18 cellular contexts compared by ENCODE assay signal in the genomic region with DNA sequence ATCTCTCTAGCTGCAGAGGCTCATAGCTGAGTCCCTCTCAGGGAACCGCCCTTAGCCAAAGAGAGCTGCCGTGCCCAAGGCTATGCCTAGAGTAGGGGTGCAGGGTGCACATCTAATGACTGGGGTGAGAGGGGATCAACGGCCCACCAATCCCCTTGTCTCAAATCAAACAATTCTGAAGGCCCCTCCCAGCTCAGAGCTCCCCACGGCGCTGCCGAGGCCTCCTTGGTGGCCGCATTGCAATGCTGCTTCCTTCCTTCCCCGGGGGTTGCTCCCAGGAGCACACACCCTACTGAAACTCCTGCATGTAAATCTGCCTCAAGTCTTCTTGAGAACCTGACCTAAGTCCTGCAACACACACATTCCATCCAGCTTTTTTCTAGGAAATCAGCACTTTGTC.
A peak's percentile ranks its signal among the peaks of the same experiment; 100 is the strongest.
DNase-seq lines count a peak whose midpoint lies in the region; ATAC-seq and TF ChIP-seq lines count a peak whose summit lies in the region.
"Had no signal": no experiment of that assay in that cellular context is flagged by ENCODE, and none has a peak within 500 bp of the region (broad histone marks: within the 10 kb centered on the region; RNA-seq: fewer than 3 reads in every experiment).

No MANE protein-coding gene starts in this region.

- H3K27me3 ChIP-seq in right atrium auricular region (no peaks in the 10 kb centered on the region), A673 (replicated peaks; ENCODE audit: insufficient read depth, low read depth, low read length, poor library complexity) (no peaks in the 10 kb centered on the region)
- H3K27me3 ChIP-seq: BE2C had no signal

- CTCF ChIA-PET in A673 (lab: Charles Lee): no interaction called here

- TF ChIP-seq CTCF in CD14-positive monocyte (IDR thresholded peaks at IDR 0.05): no peak
- TF ChIP-seq CTCF in right atrium auricular region (IDR thresholded peaks at IDR 0.05): no peak
- TF ChIP-seq CTCF in A673 (conservative IDR thresholded peaks at IDR 0.05; ENCODE audit: low read depth, low read length): no peak

- H3K4me1 Mint-ChIP-seq in CD14-positive monocyte: peaks cover 51% of the 10 kb centered on the region
- H3K4me1 Mint-ChIP-seq in stimulated activated effector memory CD8-positive, alpha-beta T cell treated with anti-CD3 and anti-CD28 coated beads, Interleukin-12 subunit alpha, Interleukin-12 subunit beta, amount 100 ng/mL, for 72 hours: peaks cover 22% of the 10 kb centered on the region

- peaks cover 0 to 19% of the 10 kb centered on the region in 2 donors for H3K4me1 ChIP-seq in right atrium auricular region
- no peaks in the 10 kb centered on the region for H3K4me1 ChIP-seq in A673 (ENCODE audit: insufficient read depth, low read length, poor library complexity, severe bottlenecking)
- H3K4me1 ChIP-seq: BE2C had no signal

- H3K4me3 ChIP-seq in right atrium auricular region (no peak overlapping the region), A673 (ENCODE audit: low read depth, low read length, poor library complexity, severe bottlenecking) (no peak overlapping the region)

- peaks cover 10% of the 10 kb centered on the region for H3K36me3 ChIP-seq in right atrium auricular region
- H3K36me3 ChIP-seq in A673 (ENCODE audit: insufficient read depth, low read length, poor library complexity, severe bottlenecking): no peaks in the 10 kb centered on the region
- H3K36me3 ChIP-seq: BE2C had no signal

- peaks cover 0 to 7% (median 6%) of the 10 kb centered on the region in 7 donors for H3K9me3 Mint-ChIP-seq in CD14-positive monocyte
- peaks cover 3% of the 10 kb centered on the region for H3K9me3 Mint-ChIP-seq in stimulated activated effector memory CD8-positive, alpha-beta T cell treated with anti-CD3 and anti-CD28 coated beads, Interleukin-12 subunit alpha, Interleukin-12 subunit beta, amount 100 ng/mL, for 72 hours
- H3K9me3 Mint-ChIP-seq: HFFc6 had no signal

- H3K4me3 Mint-ChIP-seq in CD14-positive monocyte: peak overlapping the region; percentile 44 to 68
- H3K4me3 Mint-ChIP-seq in stimulated activated effector memory CD8-positive, alpha-beta T cell treated with anti-CD3 and anti-CD28 coated beads, Interleukin-12 subunit alpha, Interleukin-12 subunit beta, amount 100 ng/mL, for 72 hours: no peak overlapping the region
- H3K4me3 Mint-ChIP-seq: CD8-positive, alpha-beta T cell; HFFc6 had no signal

- POLR2A ChIA-PET in A673 (lab: Charles Lee; ENCODE audit: low non-redundant PET): no interaction called here

- H3K27ac Mint-ChIP-seq in CD14-positive monocyte: peak overlapping the region; percentile 49 to 92 (median 80)
- H3K27ac Mint-ChIP-seq in stimulated activated effector memory CD8-positive, alpha-beta T cell treated with anti-CD3 and anti-CD28 coated beads, Interleukin-12 subunit alpha, Interleukin-12 subunit beta, amount 100 ng/mL, for 72 hours: peak overlapping the region; percentile 11
- H3K27ac Mint-ChIP-seq: CD8-positive, alpha-beta T cell; HFFc6; IgD-negative memory B cell had no signal

- H3K9me3 ChIP-seq in right atrium auricular region (no peaks in the 10 kb centered on the region), A673 (ENCODE audit: low read depth, low read length, poor library complexity, severe bottlenecking) (no peaks in the 10 kb centered on the region)
- H3K9me3 ChIP-seq: BE2C had no signal

- no peak for ATAC-seq in stimulated activated effector memory CD8-positive, alpha-beta T cell treated with anti-CD3 and anti-CD28 coated beads, Interleukin-12 subunit alpha, Interleukin-12 subunit beta, amount 100 ng/mL, for 72 hours
- ATAC-seq in HG03520 (IDR thresholded peaks at IDR 0.05; ENCODE audit: unreplicated experiment): no peak
- ATAC-seq: CD8-positive, alpha-beta T cell; HCT116 had no signal

- H3K27me3 Mint-ChIP-seq in CD14-positive monocyte (ENCODE audit: low read depth in 3 of 3): peaks cover 0 to 2% (median 0%) of the 10 kb centered on the region in 3 donors

- no TSS peak for BruUV-seq in A673 (replicated peaks; lab: Mats Ljungman, UMichigan)

- H3K27ac ChIP-seq in right atrium auricular region (no peak overlapping the region), A673 (ENCODE audit: low read depth, low read length, poor library complexity, severe bottlenecking) (no peak overlapping the region)

- intact Hi-C loops in CD14-positive monocyte (cut with micrococcal nuclease) (no loop called here), A673 (cut with micrococcal nuclease; ENCODE audit: unreplicated experiment) (no loop called here)

- DNase-seq in CD14-positive monocyte (ENCODE audit: low spot score) (no peak), islet precursor cell (peak; percentile 30), right atrium auricular region (ENCODE audit: low spot score) (no peak), A673 (ENCODE audit: low spot score) (no peak), SW480 (ENCODE audit: low spot score) (no peak)
- no peak for DNase-seq in stimulated activated effector memory CD8-positive, alpha-beta T cell treated with anti-CD3 and anti-CD28 coated beads, Interleukin-12 subunit alpha, Interleukin-12 subunit beta, amount 100 ng/mL, for 72 hours (ENCODE audit: low spot score in 2 of 2)
- DNase-seq: ACHN; BE2C; Calu3; CD8-positive, alpha-beta T cell; DMS79 treated with DMSO at 0.1 percent for 48 hours; GF-D8; GOT3; H7; HFFc6 had no signal

- peaks cover 48 to 81% of the 10 kb centered on the region in 2 donors for H3K36me3 Mint-ChIP-seq in CD14-positive monocyte
- H3K36me3 Mint-ChIP-seq in stimulated activated effector memory CD8-positive, alpha-beta T cell treated with anti-CD3 and anti-CD28 coated beads, Interleukin-12 subunit alpha, Interleukin-12 subunit beta, amount 100 ng/mL, for 72 hours: no peaks in the 10 kb centered on the region
- H3K36me3 Mint-ChIP-seq: CD8-positive, alpha-beta T cell; IgD-negative memory B cell had no signal
